ENCODE assay signal across 15 cellular contexts in the genomic region with DNA sequence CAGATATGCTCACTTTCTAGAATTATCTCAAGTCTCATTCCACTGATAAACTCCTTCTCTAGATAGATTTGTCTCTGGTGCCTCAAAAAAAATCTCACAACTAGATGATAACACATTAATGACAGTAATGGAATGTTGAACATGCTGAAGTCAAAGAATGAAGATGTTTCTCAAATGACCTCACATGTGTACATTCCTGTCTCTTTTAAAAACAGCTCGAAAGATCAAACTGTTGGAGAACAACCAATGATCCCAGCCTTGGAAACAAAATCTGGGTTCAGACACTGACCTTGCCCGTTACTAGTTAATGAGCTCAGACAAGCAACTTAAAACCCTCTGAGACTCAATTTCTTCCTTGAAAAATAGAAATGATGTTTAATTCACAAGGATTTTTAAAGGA. TPM values are rescaled to one million over a fixed set of nuclear protein-coding genes. Genes with fewer than 3 reads are reported as not detected.
DNase-seq lines count a peak whose midpoint lies in the region; ATAC-seq and TF ChIP-seq lines count a peak whose summit lies in the region.
"Had no signal": no experiment of that assay in that cellular context is flagged by ENCODE, and none has a peak within 500 bp of the region (broad histone marks: within the 10 kb centered on the region; RNA-seq: fewer than 3 reads in every experiment).

No MANE protein-coding gene starts in this region.

- H2BK12ac ChIP-seq in mesenchymal stem cell (ENCODE audit: low read length in 2 of 2) = no peak overlapping the region

- H3K18ac ChIP-seq in mesenchymal stem cell (ENCODE audit: low read depth in 1 of 2, low read length in 2 of 2) = no peak overlapping the region

- H3K36me3 ChIP-seq in heart right ventricle (peaks cover 0 to 23% (median 0%) of the 10 kb centered on the region in 9 donors), mesenchymal stem cell (ENCODE audit: control insufficient read depth in 1 of 2, insufficient read depth in 2 of 2, low read depth in 1 of 2, low read length in 2 of 2) (no peaks in the 10 kb centered on the region)

- H3K27ac ChIP-seq in heart right ventricle (peak overlapping the region in 6 of 10 donors; percentile 6 to 63 (median 38)), epithelial cell of prostate (peak overlapping the region; percentile 55), mesenchymal stem cell (ENCODE audit: low read length, poor library complexity, severe bottlenecking) (peak overlapping the region; percentile 95)
- H3K27ac ChIP-seq: esophagus muscularis mucosa had no signal

- H3K9me3 ChIP-seq in heart right ventricle (no peaks in the 10 kb centered on the region), mesenchymal stem cell (ENCODE audit: control insufficient read depth, low read length) (no peaks in the 10 kb centered on the region)
- H3K9me3 ChIP-seq: esophagus muscularis mucosa had no signal

- no peak overlapping the region for H4K8ac ChIP-seq in mesenchymal stem cell (ENCODE audit: low read length)

- no peak overlapping the region for H2BK5ac ChIP-seq in mesenchymal stem cell (ENCODE audit: low read depth, low read length, poor library complexity, severe bottlenecking)

- H3K27me3 Mint-ChIP-seq in activated CD4-positive, alpha-beta T cell treated with anti-CD3 and anti-CD28 coated beads, Interleukin-2, amount 10 ng/mL, durations not matched to agents 24 days and 14 days = no peaks in the 10 kb centered on the region

- no peak overlapping the region for H2AFZ ChIP-seq in mesenchymal stem cell (ENCODE audit: low read depth, low read length)

- H3K79me1 ChIP-seq in mesenchymal stem cell (replicated peaks; ENCODE audit: low read length, poor library complexity, severe bottlenecking) = no peaks in the 10 kb centered on the region

- H3K23ac ChIP-seq in mesenchymal stem cell (ENCODE audit: low read length in 2 of 2) = no peak overlapping the region

- H3K4me3 Mint-ChIP-seq in activated CD4-positive, alpha-beta T cell treated with anti-CD3 and anti-CD28 coated beads, Interleukin-2, amount 10 ng/mL, durations not matched to agents 24 days and 14 days = no peak overlapping the region
- H3K4me3 Mint-ChIP-seq: naive thymus-derived CD4-positive, alpha-beta T cell had no signal

- H2BK15ac ChIP-seq in mesenchymal stem cell (ENCODE audit: low read depth, poor library complexity, severe bottlenecking) = no peak overlapping the region

- no peak overlapping the region for H3K4ac ChIP-seq in mesenchymal stem cell (ENCODE audit: low read depth in 1 of 2, low read length in 2 of 2)

- no peak for TF ChIP-seq CTCF in heart right ventricle (IDR thresholded peaks at IDR 0.05)

- no peaks in the 10 kb centered on the region for H3K9me3 Mint-ChIP-seq in activated CD4-positive, alpha-beta T cell treated with anti-CD3 and anti-CD28 coated beads, Interleukin-2, amount 10 ng/mL, durations not matched to agents 24 days and 14 days

- no peak overlapping the region for H3K4me3 ChIP-seq in heart right ventricle
- no peak overlapping the region for H3K4me3 ChIP-seq in mesenchymal stem cell (ENCODE audit: insufficient read depth in 1 of 2, low read depth in 1 of 2, low read length in 2 of 2)
- H3K4me3 ChIP-seq: esophagus muscularis mucosa had no signal

- no peak overlapping the region for H4K91ac ChIP-seq in mesenchymal stem cell (ENCODE audit: low read length)

- no peak overlapping the region for H3K4me2 ChIP-seq in mesenchymal stem cell (ENCODE audit: low read length, poor library complexity, severe bottlenecking)

- H3K4me1 ChIP-seq in heart right ventricle (peaks cover 0 to 50% (median 12%) of the 10 kb centered on the region in 9 donors), mesenchymal stem cell (ENCODE audit: control insufficient read depth, insufficient read depth, low read depth, low read length) (peaks cover 4% of the 10 kb centered on the region)

- peak in 1 of 8 donors; percentile 13 for ATAC-seq in heart right ventricle
- ATAC-seq in Right ventricle myocardium superior (ENCODE audit: poor library complexity) = no peak
- ATAC-seq in GM21529 (IDR thresholded peaks at IDR 0.05; ENCODE audit: unreplicated experiment) = no peak
- no peak for ATAC-seq in HG03521 (IDR thresholded peaks at IDR 0.05; ENCODE audit: unreplicated experiment)
- ATAC-seq: naive thymus-derived CD4-positive, alpha-beta T cell had no signal

- DNase-seq in heart right ventricle (no peak), Right ventricle myocardium superior (no peak), epithelial cell of prostate (ENCODE audit: low read depth, low spot score) (no peak), mesenchymal stem cell (no peak), GM19240 (ENCODE audit: insufficient read length, low spot score) (no peak)
- DNase-seq in activated CD4-positive, alpha-beta T cell treated with anti-CD3 and anti-CD28 coated beads, Interleukin-2, amount 10 ng/mL, durations not matched to agents 24 days and 14 days = no peak
- DNase-seq: cortex of kidney; naive thymus-derived CD4-positive, alpha-beta T cell; NCI-H1092; NCI-H2227 treated with DMSO at 0.1 percent for 48 hours; SW 1271 had no signal

- no peaks in the 10 kb centered on the region for H3K36me3 Mint-ChIP-seq in activated CD4-positive, alpha-beta T cell treated with anti-CD3 and anti-CD28 coated beads, Interleukin-2, amount 10 ng/mL, durations not matched to agents 24 days and 14 days (ENCODE audit: low read depth)
- H3K36me3 Mint-ChIP-seq: naive thymus-derived CD4-positive, alpha-beta T cell had no signal

- no peaks in the 10 kb centered on the region for H3K4me1 Mint-ChIP-seq in activated CD4-positive, alpha-beta T cell treated with anti-CD3 and anti-CD28 coated beads, Interleukin-2, amount 10 ng/mL, durations not matched to agents 24 days and 14 days

- H3K14ac ChIP-seq in mesenchymal stem cell (ENCODE audit: low read length in 2 of 2) = no peak overlapping the region

- H3K27ac Mint-ChIP-seq in activated CD4-positive, alpha-beta T cell treated with anti-CD3 and anti-CD28 coated beads, Interleukin-2, amount 10 ng/mL, durations not matched to agents 24 days and 14 days = no peak overlapping the region
- H3K27ac Mint-ChIP-seq: naive thymus-derived CD4-positive, alpha-beta T cell had no signal

- no peaks in the 10 kb centered on the region for H3K27me3 ChIP-seq in heart right ventricle
- no peaks in the 10 kb centered on the region for H3K27me3 ChIP-seq in mesenchymal stem cell (ENCODE audit: control insufficient read depth in 1 of 2, insufficient read depth in 1 of 2, low read length in 2 of 2)
- H3K27me3 ChIP-seq: esophagus muscularis mucosa had no signal

- no peak overlapping the region for H2BK120ac ChIP-seq in mesenchymal stem cell (ENCODE audit: low read depth, low read length)

- no peak overlapping the region for H2AK5ac ChIP-seq in mesenchymal stem cell (ENCODE audit: low read length, severe bottlenecking)

- intact Hi-C loops in heart right ventricle (cut with DNase I) = loop anchor here in 2 of 10 donors (5.0 to 10.0 kb wide), 3 partner anchors 42 to 104 kb away; a partner anchor contains a TSS
- intact Hi-C loops in Right ventricle myocardium superior (cut with DNase I) = no loop called here
- intact Hi-C loops in activated CD4-positive, alpha-beta T cell treated with anti-CD3 and anti-CD28 coated beads, Interleukin-2, amount 10 ng/mL, durations not matched to agents 24 days and 14 days (cut with micrococcal nuclease) = no loop called here

- no peak overlapping the region for H3K9ac ChIP-seq in mesenchymal stem cell (ENCODE audit: low read length)

- WGBS in heart right ventricle, 2 donors = 19 to 22% methylated on average over 2 of the region's 2 CpGs
- WGBS in mesenchymal stem cell = 0% methylated on average over 1 of the region's 2 CpGs

RNA-seq across cellular contexts. Expression of a gene that starts 44.7 kb away (rescaled TPM):
- total RNA-seq in heart right ventricle = 100 to 1,000 TPM in 2 of 10 donors, 10 to 100 TPM in 8; 46.0 to 128 (median 54.8) TPM
- 10 to 100 TPM; 13.8 to 87.8 TPM for polyA plus RNA-seq in heart right ventricle
- 53.5 TPM for total RNA-seq in Right ventricle myocardium superior
- polyA plus RNA-seq in mesenchymal stem cell (2013, experiment 1 of 2) = 0.04 TPM
- 0.05 TPM for polyA plus RNA-seq in mesenchymal stem cell (2013, experiment 2 of 2)
- total RNA-seq in activated CD4-positive, alpha-beta T cell treated with anti-CD3 and anti-CD28 coated beads, Interleukin-2, amount 10 ng/mL, durations not matched to agents 24 days and 14 days = not detected in 2 replicates
- total RNA-seq: naive thymus-derived CD4-positive, alpha-beta T cell; OCI-LY7 had no signal
- polyA plus RNA-seq: naive thymus-derived CD4-positive, alpha-beta T cell had no signal

Comparison
In these comparisons a context has a peak if more than half of its experiments do, and no peak if none do; other contexts are left out.
1. H3K27ac ChIP-seq: peak in every context shown above with its lines; median percentile 95 in mesenchymal stem cell; 55 in epithelial cell of prostate; 38 in heart right ventricle.
2. RNA of a gene that starts 44.7 kb away (total RNA-seq): 46.0 to 128 TPM in heart right ventricle and 53.5 TPM in Right ventricle myocardium superior (single experiment); not detected in activated CD4-positive, alpha-beta T cell treated with anti-CD3 and anti-CD28 coated beads, Interleukin-2, amount 10 ng/mL, durations not matched to agents 24 days and 14 days; every median in the first group is over 10 times any median in the second.